Comparison of ENCODE assay signal across 11 cellular contexts in genomic region chr10:108363566-108363965, GRCh38.
"Had no signal": no experiment of that assay in that cellular context is flagged by ENCODE, and none has a peak within 500 bp of the region (broad histone marks: within the 10 kb centered on the region; RNA-seq: fewer than 3 reads in every experiment).

No MANE protein-coding gene starts in this region.

- H3K9ac ChIP-seq: GM23248 had no signal

- H3K4me3 ChIP-seq: GM23248, HAP-1, K562 had no signal

- H3K4me3 Mint-ChIP-seq: HFFc6 had no signal

- H3K4me1 ChIP-seq: HAP-1 had no signal

- H3K9me3 ChIP-seq: HAP-1 had no signal

- ATAC-seq: HCT116, HepG2, K562 had no signal

- H3K36me3 ChIP-seq: HAP-1 had no signal

- DNase-seq: GM23248, GOT3, H7, HFFc6, IMR-90, KG1 had no signal

- H3K27ac ChIP-seq: GM23248, HL-60 had no signal

- H3K27ac Mint-ChIP-seq: HFFc6 had no signal
